25 cellular contexts compared by ENCODE assay signal in the genomic region with DNA sequence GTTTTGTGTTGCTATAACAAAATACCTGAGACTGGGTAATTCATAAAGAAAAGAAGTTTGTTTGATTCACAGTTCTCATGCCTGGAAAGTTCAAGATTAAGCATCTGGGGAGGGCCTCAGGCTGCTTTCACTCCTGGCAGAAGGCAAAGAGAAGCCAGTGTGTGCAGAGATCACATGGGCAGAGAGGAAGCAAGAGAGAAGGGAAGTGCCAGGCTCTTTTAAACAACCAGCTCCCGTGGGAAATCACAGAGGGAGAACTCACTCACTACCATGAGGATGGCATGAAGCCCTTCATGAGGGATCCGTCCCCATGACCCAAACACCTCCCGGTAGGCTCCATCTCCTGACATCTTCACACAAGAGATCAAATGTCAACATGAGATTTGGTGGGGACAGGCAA.
DNase-seq lines count a peak whose midpoint lies in the region; ATAC-seq, FAIRE-seq and TF ChIP-seq lines count a peak whose summit lies in the region.
"Had no signal": no experiment of that assay in that cellular context is flagged by ENCODE, and none has a peak within 500 bp of the region (broad histone marks: within the 10 kb centered on the region; RNA-seq: fewer than 3 reads in every experiment).

No MANE protein-coding gene starts in this region.

- H3K9me3 ChIP-seq in BLaER1 (no peaks in the 10 kb centered on the region), H1 (ENCODE audit: insufficient read depth in 2 of 2, low read depth in 1 of 2, low read length in 1 of 2) (no peaks in the 10 kb centered on the region)
- H3K9me3 ChIP-seq in CD8-positive, alpha-beta T cell (ENCODE audit: low read length) = no peaks in the 10 kb centered on the region
- H3K9me3 ChIP-seq: SK-N-SH had no signal

- ATAC-seq in CD8-positive, alpha-beta T cell = no peak
- ATAC-seq in HG02759 (IDR thresholded peaks at IDR 0.05; ENCODE audit: unreplicated experiment) = no peak
- ATAC-seq: K562 had no signal

- no peak overlapping the region for H2AFZ ChIP-seq in H1 (ENCODE audit: low read length)

- H3K4me2 ChIP-seq in BLaER1 (peak overlapping the region; percentile 50), H1 (ENCODE audit: insufficient read depth in 1 of 2, low read depth in 2 of 2, low read length in 2 of 2) (no peak overlapping the region)
- H3K4me2 ChIP-seq: SK-N-SH had no signal

- TF ChIP-seq POLR2A in H1 (IDR thresholded peaks at IDR 0.05; ENCODE audit: control extremely low read depth in 1 of 2, low read depth in 2 of 2, low read length in 2 of 2) (no peak), H54 (IDR thresholded peaks at IDR 0.05; ENCODE audit: low read depth, low read length) (no peak)

- POLR2A ChIA-PET in H1 (lab: Charles Lee; ENCODE audit: partially characterized antibody) = no interaction called here
- POLR2A ChIA-PET in CD8-positive, alpha-beta T cell (lab: Charles Lee) = no interaction called here

- H3K23me2 ChIP-seq in H1 (ENCODE audit: low read depth, low read length) = no peaks in the 10 kb centered on the region; the same call in 1 of the 2 replicates

- H2BK12ac ChIP-seq in H1 (ENCODE audit: low read depth, low read length) = no peak overlapping the region

- intact Hi-C loops in CD8-positive, alpha-beta T cell (cut with DNase I, micrococcal nuclease) = no loop called here

- H3K4me3 ChIP-seq in BLaER1 (no peak overlapping the region), H1 (ENCODE audit: extremely low read depth in 1 of 4, insufficient read depth in 2 of 4, low read depth in 3 of 4, low read length in 4 of 4) (no peak overlapping the region)
- no peak overlapping the region for H3K4me3 ChIP-seq in CD8-positive, alpha-beta T cell (ENCODE audit: low read depth, low read length)
- H3K4me3 ChIP-seq: K562 had no signal

- H2BK20ac ChIP-seq in H1 (ENCODE audit: low read length) = peak overlapping the region; percentile 94

- no peak overlapping the region for H4K5ac ChIP-seq in H1 (ENCODE audit: insufficient read length, low read depth, low read length)

- no peak for TF ChIP-seq CTCF in H1 (IDR thresholded peaks at IDR 0.05; ENCODE audit: control extremely low read depth in 1 of 3, insufficient read depth in 1 of 3, low read depth in 1 of 3, low read length in 3 of 3)
- no peak for TF ChIP-seq CTCF in CD8-positive, alpha-beta T cell (IDR thresholded peaks at IDR 0.05)

- no peak overlapping the region for H4K8ac ChIP-seq in H1 (ENCODE audit: extremely low read depth, insufficient read depth, low read length)

- no peak for TF ChIP-seq RAD21 in H1 (IDR thresholded peaks at IDR 0.05 in 1 of 2, conservative IDR thresholded peaks at IDR 0.05 in 1 of 2; ENCODE audit: low read depth in 2 of 2, low read length in 2 of 2)

- no peak overlapping the region for H3K4me3 Mint-ChIP-seq in CD8-positive, alpha-beta T cell
- H3K4me3 Mint-ChIP-seq: T-helper 1 cell treated with Interleukin-12 subunit alpha and Interleukin-12 subunit beta and Interleukin-4 antibody, amounts not matched to agents 30 μg/mL and 1 μg/mL, for 36 hours had no signal

- H3K27me3 Mint-ChIP-seq in CD8-positive, alpha-beta T cell (ENCODE audit: low read depth) = no peaks in the 10 kb centered on the region

- FAIRE-seq in H1 (lab: Jason Lieb, UNC) (no peak), H54 (lab: Jason Lieb, UNC) (no peak)
- FAIRE-seq: D721Med, G401.6, HTR-8/SVneo, K562, RCC 7860 had no signal

- H3K9me3 Mint-ChIP-seq in CD8-positive, alpha-beta T cell = no peaks in the 10 kb centered on the region
- H3K9me3 Mint-ChIP-seq: T-helper 1 cell treated with Interleukin-12 subunit alpha and Interleukin-12 subunit beta and Interleukin-4 antibody, amounts not matched to agents 30 μg/mL and 1 μg/mL, for 36 hours had no signal

- no peak overlapping the region for H3K56ac ChIP-seq in H1 (replicated peaks; ENCODE audit: insufficient read length, low read depth, low read length)

- WGBS in H1 (ENCODE audit: extremely low coverage in 1 of 2, insufficient coverage in 1 of 2, insufficient read length in 1 of 2, insufficient replicate concordance in 2 of 2, low coverage in 1 of 2, low lambda C conversion rate in 2 of 2, missing lambda C conversion rate in 1 of 2), 2 experiments = 97% methylated on average over 3 of the region's 3 CpGs; no CpG with 5 or more reads in 1 of the 2 experiments

- H4K20me1 ChIP-seq in BLaER1 (no peaks in the 10 kb centered on the region), H1 (replicated peaks in 1 of 2; ENCODE audit: control insufficient read depth in 1 of 2, insufficient read depth in 2 of 2, low read length in 2 of 2) (no peaks in the 10 kb centered on the region)

- H3K27me3 ChIP-seq in BLaER1 (no peaks in the 10 kb centered on the region), H1 (replicated peaks in 1 of 4; ENCODE audit: control insufficient read depth in 3 of 4, extremely low read depth in 1 of 4, insufficient read depth in 3 of 4, low read length in 3 of 4) (no peaks in the 10 kb centered on the region)
- no peaks in the 10 kb centered on the region for H3K27me3 ChIP-seq in CD8-positive, alpha-beta T cell (ENCODE audit: insufficient read depth, low read length)

- H3K4me1 ChIP-seq in BLaER1 = peaks cover 45% of the 10 kb centered on the region
- peaks cover 6 to 15% (median 11%) of the 10 kb centered on the region in 4 experiments for H3K4me1 ChIP-seq in H1 (replicated peaks in 1 of 4; ENCODE audit: control insufficient read depth in 3 of 4, insufficient read depth in 4 of 4, low read length in 3 of 4)
- H3K4me1 ChIP-seq in CD8-positive, alpha-beta T cell (ENCODE audit: insufficient read depth, low read length) = peaks cover 3% of the 10 kb centered on the region

- H3K23ac ChIP-seq in H1 (ENCODE audit: insufficient read length) = no peak overlapping the region

- H2AK5ac ChIP-seq in H1 (ENCODE audit: low read depth, low read length) = no peak overlapping the region

- no peaks in the 10 kb centered on the region for H3K36me3 ChIP-seq in BLaER1
- H3K36me3 ChIP-seq in H1 (ENCODE audit: control insufficient read depth in 2 of 4, insufficient read depth in 4 of 4, low read length in 3 of 4) = no peaks in the 10 kb centered on the region
- no peaks in the 10 kb centered on the region for H3K36me3 ChIP-seq in CD8-positive, alpha-beta T cell (ENCODE audit: insufficient read depth, low read length)

- no peak overlapping the region for H2BK5ac ChIP-seq in H1 (ENCODE audit: low read depth, low read length)

- H3K27ac ChIP-seq in BLaER1 = no peak overlapping the region
- H3K27ac ChIP-seq in H1 (ENCODE audit: low read depth, low read length) = no peak overlapping the region
- H3K27ac ChIP-seq in CD8-positive, alpha-beta T cell (ENCODE audit: low read depth, low read length) = no peak overlapping the region
- H3K27ac ChIP-seq: C4-2B had no signal

- no peaks in the 10 kb centered on the region for H3K79me1 ChIP-seq in H1 (ENCODE audit: low read depth, low read length)

- no peak overlapping the region for H3K14ac ChIP-seq in H1 (ENCODE audit: insufficient read length)

- H3K18ac ChIP-seq in H1 (ENCODE audit: extremely low read depth, low read length) = no peak overlapping the region

- peak; percentile 2 to 4 for DNase-seq in Kasumi-1 (lab: John Stamatoyannopoulos, UW)
- DNase-seq in H1 (ENCODE audit: low read depth in 1 of 2, low spot score in 2 of 2) = no peak
- DNase-seq in pons (ENCODE audit: low spot score) = peak; percentile 41
- DNase-seq in H54 (ENCODE audit: insufficient read length, low spot score) = no peak
- no peak for DNase-seq in CD8-positive, alpha-beta T cell
- DNase-seq: H7, NCI-H1092, NCI-H1417 treated with DMSO at 0.1 percent for 48 hours, NCI-H1694 treated with DMSO at 0.1 percent for 48 hours, NCI-H2081, NCI-H2227 treated with DMSO at 0.1 percent for 48 hours, NCI-H510A, NCI-H748 treated with DMSO at 0.1 percent for 48 hours, SIG-M5, SK-N-SH, SW 1271 had no signal

- CTCF ChIA-PET in H1 (lab: Charles Lee; ENCODE audit: partially characterized antibody) = no interaction called here
- CTCF ChIA-PET in CD8-positive, alpha-beta T cell (lab: Charles Lee) = interaction anchor here (0.6 kb wide), 1 partner anchor 503 kb away, joined by 4 read pairs; no protein-coding TSS in a partner anchor

- H3K9ac ChIP-seq in BLaER1 (no peak overlapping the region), H1 (replicated peaks in 1 of 4; ENCODE audit: extremely low read depth in 1 of 4, low read depth in 3 of 4, low read length in 3 of 4) (no peak overlapping the region)
- H3K9ac ChIP-seq: SK-N-SH had no signal

- no peak overlapping the region for H3K27ac Mint-ChIP-seq in CD8-positive, alpha-beta T cell
- H3K27ac Mint-ChIP-seq: T-helper 1 cell treated with Interleukin-12 subunit alpha and Interleukin-12 subunit beta and Interleukin-4 antibody, amounts not matched to agents 30 μg/mL and 1 μg/mL, for 36 hours had no signal

- H3K79me2 ChIP-seq in H1 (ENCODE audit: control insufficient read depth in 1 of 2, insufficient read depth in 2 of 2, low read length in 2 of 2) = no peaks in the 10 kb centered on the region

- no peak overlapping the region for H2BK15ac ChIP-seq in H1 (ENCODE audit: low read length)

- H3K4ac ChIP-seq in H1 (replicated peaks; ENCODE audit: insufficient read length, low read depth, low read length) = no peak overlapping the region

- H3K36me3 Mint-ChIP-seq in CD8-positive, alpha-beta T cell = no peaks in the 10 kb centered on the region

- H3K4me1 Mint-ChIP-seq in CD8-positive, alpha-beta T cell (ENCODE audit: low read depth) = peaks cover 11% of the 10 kb centered on the region

- H4K91ac ChIP-seq in H1 (replicated peaks; ENCODE audit: insufficient read length, low read length) = no peak overlapping the region

- no peak for TF ChIP-seq EP300 in H1 (IDR thresholded peaks at IDR 0.05; ENCODE audit: borderline replicate concordance in 1 of 2, low read depth in 2 of 2, low read length in 2 of 2)

- H2BK120ac ChIP-seq in H1 (replicated peaks; ENCODE audit: low read depth, low read length) = no peak overlapping the region

TF ChIP-seq in H1, 55 proteins besides CTCF, POLR2A, EP300 and RAD21:
- TF ChIP-seq TAF7 (optimal IDR thresholded peaks at IDR 0.05; ENCODE audit: borderline replicate concordance, low read depth, low read length) = no peak
- TF ChIP-seq RXRA (IDR thresholded peaks at IDR 0.05; ENCODE audit: insufficient read depth, low read depth, low read length) = no peak
- TF ChIP-seq NANOG (IDR thresholded peaks at IDR 0.05; ENCODE audit: insufficient read depth, low read depth, low read length, poor library complexity, severe bottlenecking) = no peak
- TF ChIP-seq CREB1 (IDR thresholded peaks at IDR 0.05) = no peak

Comparison
In these comparisons a context has a peak if more than half of its experiments do, and no peak if none do; other contexts are left out.
1. DNase-seq: peak in Kasumi-1 (2 of 2) and pons (single experiment); none in H1 (0 of 2), H54 (single experiment) and CD8-positive, alpha-beta T cell (0 of 7).